In genomic region chr9:121242219-121242954, GRCh38 we compare ENCODE assay signal across 1 cellular context.
TF ChIP-seq lines count a peak whose summit lies in the region.

No MANE protein-coding gene starts in this region.

TF ChIP-seq in GM23338, 12 proteins besides CTCF, POLR2A, EP300 and RAD21 (continued from another document):
- TF ChIP-seq ZNF462 (CRISPR knock-in tag; IDR thresholded peaks at IDR 0.05) = no peak
